In genomic region chr3:153897842-153898241, GRCh38 we compare ENCODE assay signal across 14 cellular contexts.
DNase-seq lines count a peak whose midpoint lies in the region; ATAC-seq lines count a peak whose summit lies in the region.
"Had no signal": no experiment of that assay in that cellular context is flagged by ENCODE, and none has a peak within 500 bp of the region (broad histone marks: within the 10 kb centered on the region; RNA-seq: fewer than 3 reads in every experiment).

No MANE protein-coding gene starts in this region.

- DNase-seq in NCI-H2227 (lab: John Stamatoyannopoulos, UW; ENCODE audit: unreplicated experiment) (no peak), Ammon's horn (ENCODE audit: low spot score) (no peak), cerebellum (ENCODE audit: low spot score) (no peak), HT-29 (ENCODE audit: low spot score) (no peak)
- DNase-seq: activated CD8-positive, alpha-beta memory T cell treated with anti-CD3 and anti-CD28 coated beads for 24 hours; DMS53; lower lobe of right lung; MG63; T1000 had no signal

- ATAC-seq in GM18519 (IDR thresholded peaks at IDR 0.05; ENCODE audit: low FRiP score, unreplicated experiment) (peak; percentile 80), GM21367 (IDR thresholded peaks at IDR 0.05; ENCODE audit: unreplicated experiment) (peak; percentile 80), HG02884 (IDR thresholded peaks at IDR 0.05; ENCODE audit: unreplicated experiment) (peak; percentile 70), HG03442 (IDR thresholded peaks at IDR 0.05; ENCODE audit: unreplicated experiment) (peak; percentile 74)
- ATAC-seq: activated naive CD4-positive, alpha-beta T cell treated with anti-CD3 and anti-CD28 coated beads, Interleukin-2, amount 50 U/mL, for 72 hours; lower lobe of right lung had no signal
